ENCODE assay signal across 1 cellular context in the genomic region with DNA sequence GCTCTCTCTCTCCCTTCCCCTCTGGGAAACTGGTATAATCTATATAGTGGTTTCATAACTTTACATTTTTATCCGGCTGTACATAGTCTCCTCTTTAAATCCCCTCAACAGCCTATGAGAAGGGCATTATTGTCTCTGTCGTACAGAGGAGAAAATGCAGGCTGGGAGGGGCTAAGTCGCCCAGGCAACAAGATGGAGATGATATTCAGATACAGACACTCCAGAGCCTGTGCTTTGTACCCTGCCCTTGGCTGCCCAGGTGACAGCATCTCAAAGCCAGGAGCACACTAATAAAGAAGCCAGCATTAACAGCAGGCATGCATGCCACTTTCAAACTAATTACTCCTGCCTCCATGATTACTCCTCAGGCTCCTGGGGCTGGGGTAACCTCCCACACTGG.
TF ChIP-seq lines count a peak whose summit lies in the region.

No MANE protein-coding gene starts in this region.

TF ChIP-seq in K562, 482 proteins besides CTCF, POLR2A, EP300 and RAD21:
- TF ChIP-seq CTBP1 (IDR thresholded peaks at IDR 0.05; ENCODE audit: borderline replicate concordance): peak; percentile 27; the same call in 1 of the 2 replicates
- TF ChIP-seq ZC3H8 (IDR thresholded peaks at IDR 0.05): no peak
- peak; percentile 34; the same call in 1 of the 2 replicates for TF ChIP-seq BMI1 (IDR thresholded peaks at IDR 0.05; ENCODE audit: low read length)
- no peak for TF ChIP-seq HNRNPH1 (optimal IDR thresholded peaks at IDR 0.05; ENCODE audit: low read depth, low read length)
- TF ChIP-seq RFX1 (IDR thresholded peaks at IDR 0.05): peak; percentile 84
- TF ChIP-seq GATAD2A (IDR thresholded peaks at IDR 0.05): no peak
- peak in 1 of 2 experiments; percentile 50; a peak in 1 of 4 replicates for TF ChIP-seq RCOR1 (IDR thresholded peaks at IDR 0.05; ENCODE audit: borderline replicate concordance in 1 of 2, low read depth in 2 of 2, low read length in 2 of 2)
TF ChIP-seq in K562: peak in this region for 4.
